1 cellular context compared by ENCODE assay signal in the genomic region with DNA sequence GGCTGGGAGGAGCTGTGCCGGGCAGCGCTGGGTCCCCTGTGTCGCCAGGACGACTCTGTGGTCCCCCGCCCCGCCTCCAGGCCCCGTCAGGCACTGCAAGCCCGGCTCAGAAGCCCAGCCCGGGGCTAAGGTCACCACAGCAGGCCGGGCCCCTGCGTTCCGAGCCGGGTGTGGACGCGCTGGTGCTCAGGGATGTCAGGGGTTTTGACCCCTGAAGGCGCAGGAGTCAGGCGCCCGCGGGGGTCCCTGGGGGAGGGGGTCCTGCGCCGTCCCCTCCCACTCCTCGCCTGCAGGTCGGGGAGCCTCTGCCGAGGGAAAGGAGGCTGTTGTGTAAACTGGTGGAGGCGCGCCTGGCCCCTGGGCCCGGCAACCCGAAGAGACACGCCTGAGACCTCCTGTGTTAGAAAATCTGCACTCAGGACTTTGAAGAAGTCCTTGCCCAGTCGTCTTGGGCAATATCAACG.
TF ChIP-seq lines count a peak whose summit lies in the region.

No MANE protein-coding gene starts in this region.

TF ChIP-seq in GM12878, 131 proteins besides CTCF, POLR2A, EP300 and RAD21:
- TF ChIP-seq, protein P1, sequence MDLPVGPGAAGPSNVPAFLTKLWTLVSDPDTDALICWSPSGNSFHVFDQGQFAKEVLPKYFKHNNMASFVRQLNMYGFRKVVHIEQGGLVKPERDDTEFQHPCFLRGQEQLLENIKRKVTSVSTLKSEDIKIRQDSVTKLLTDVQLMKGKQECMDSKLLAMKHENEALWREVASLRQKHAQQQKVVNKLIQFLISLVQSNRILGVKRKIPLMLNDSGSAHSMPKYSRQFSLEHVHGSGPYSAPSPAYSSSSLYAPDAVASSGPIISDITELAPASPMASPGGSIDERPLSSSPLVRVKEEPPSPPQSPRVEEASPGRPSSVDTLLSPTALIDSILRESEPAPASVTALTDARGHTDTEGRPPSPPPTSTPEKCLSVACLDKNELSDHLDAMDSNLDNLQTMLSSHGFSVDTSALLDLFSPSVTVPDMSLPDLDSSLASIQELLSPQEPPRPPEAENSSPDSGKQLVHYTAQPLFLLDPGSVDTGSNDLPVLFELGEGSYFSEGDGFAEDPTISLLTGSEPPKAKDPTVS (IDR thresholded peaks at IDR 0.05; ENCODE audit: low read depth, low read length) = no peak
- TF ChIP-seq, protein P2, sequence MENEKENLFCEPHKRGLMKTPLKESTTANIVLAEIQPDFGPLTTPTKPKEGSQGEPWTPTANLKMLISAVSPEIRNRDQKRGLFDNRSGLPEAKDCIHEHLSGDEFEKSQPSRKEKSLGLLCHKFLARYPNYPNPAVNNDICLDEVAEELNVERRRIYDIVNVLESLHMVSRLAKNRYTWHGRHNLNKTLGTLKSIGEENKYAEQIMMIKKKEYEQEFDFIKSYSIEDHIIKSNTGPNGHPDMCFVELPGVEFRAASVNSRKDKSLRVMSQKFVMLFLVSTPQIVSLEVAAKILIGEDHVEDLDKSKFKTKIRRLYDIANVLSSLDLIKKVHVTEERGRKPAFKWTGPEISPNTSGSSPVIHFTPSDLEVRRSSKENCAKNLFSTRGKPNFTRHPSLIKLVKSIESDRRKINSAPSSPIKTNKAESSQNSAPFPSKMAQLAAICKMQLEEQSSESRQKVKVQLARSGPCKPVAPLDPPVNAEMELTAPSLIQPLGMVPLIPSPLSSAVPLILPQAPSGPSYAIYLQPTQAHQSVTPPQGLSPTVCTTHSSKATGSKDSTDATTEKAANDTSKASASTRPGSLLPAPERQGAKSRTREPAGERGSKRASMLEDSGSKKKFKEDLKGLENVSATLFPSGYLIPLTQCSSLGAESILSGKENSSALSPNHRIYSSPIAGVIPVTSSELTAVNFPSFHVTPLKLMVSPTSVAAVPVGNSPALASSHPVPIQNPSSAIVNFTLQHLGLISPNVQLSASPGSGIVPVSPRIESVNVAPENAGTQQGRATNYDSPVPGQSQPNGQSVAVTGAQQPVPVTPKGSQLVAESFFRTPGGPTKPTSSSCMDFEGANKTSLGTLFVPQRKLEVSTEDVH (IDR thresholded peaks at IDR 0.05; ENCODE audit: low read depth, partially characterized antibody) = no peak
